In the genomic region with DNA sequence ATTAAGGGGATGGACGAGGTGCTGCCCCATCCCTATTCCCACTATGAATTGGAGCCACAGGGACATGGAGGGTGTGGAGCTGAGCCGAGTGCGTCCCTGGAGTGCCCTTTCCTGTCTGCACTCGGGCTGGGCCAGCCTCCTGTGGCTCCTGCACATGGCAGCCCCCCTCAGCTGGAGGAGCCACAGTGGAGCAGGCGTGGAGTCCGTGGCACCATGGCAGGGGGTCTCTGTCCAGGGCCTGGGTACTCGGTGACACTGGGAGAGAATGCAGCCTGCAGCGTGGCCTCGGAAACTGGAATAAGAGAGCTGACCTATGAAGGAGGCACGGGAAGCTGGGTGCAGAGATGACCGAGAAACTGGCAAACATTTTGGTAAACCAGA, we compare ENCODE assay signal across 1 cellular context.
TF ChIP-seq lines count a peak whose summit lies in the region.

No MANE protein-coding gene starts in this region.

TF ChIP-seq in H1, 55 proteins besides CTCF, POLR2A, EP300 and RAD21:
- TF ChIP-seq SP4 (IDR thresholded peaks at IDR 0.05; ENCODE audit: low read length): no peak
- no peak for TF ChIP-seq BACH1 (IDR thresholded peaks at IDR 0.05; ENCODE audit: low read length)
- no peak for TF ChIP-seq CBX5 (IDR thresholded peaks at IDR 0.05; ENCODE audit: low read depth, low read length)
- TF ChIP-seq JUN (IDR thresholded peaks at IDR 0.05; ENCODE audit: low read depth, low read length): no peak
- no peak for TF ChIP-seq TAF7 (optimal IDR thresholded peaks at IDR 0.05; ENCODE audit: borderline replicate concordance, low read depth, low read length)
- TF ChIP-seq PHF8 (conservative IDR thresholded peaks at IDR 0.05; ENCODE audit: low read depth, low read length): no peak
- no peak for TF ChIP-seq RXRA (IDR thresholded peaks at IDR 0.05; ENCODE audit: insufficient read depth, low read depth, low read length)
TF ChIP-seq in H1: peak in this region for 0.
